ENCODE assay signal across 15 cellular contexts in genomic region chr10:109995178-109995577, GRCh38.
"Had no signal": no experiment of that assay in that cellular context is flagged by ENCODE, and none has a peak within 500 bp of the region (broad histone marks: within the 10 kb centered on the region; RNA-seq: fewer than 3 reads in every experiment).

No MANE protein-coding gene starts in this region.

- H3K4me3 Mint-ChIP-seq: activated naive CD8-positive, alpha-beta T cell treated with anti-CD3 and anti-CD28 coated beads, Interleukin-2, amount 10 ng/mL, durations not matched to agents 7 days and 5 days; nephron progenitor cell had no signal

- H3K9me3 ChIP-seq: gastrocnemius medialis, heart left ventricle, prostate gland had no signal

- H3K36me3 ChIP-seq: gastrocnemius medialis, heart left ventricle, prostate gland had no signal

- H3K27me3 ChIP-seq: gastrocnemius medialis, heart left ventricle had no signal

- DNase-seq: activated CD4-positive, alpha-beta T cell treated with anti-CD3 and anti-CD28 coated beads for 1 hour; activated CD4-positive, alpha-beta T cell treated with anti-CD3 and anti-CD28 coated beads, Interleukin-2, amount 50 U/mL, for 4 hours; activated naive CD4-positive, alpha-beta T cell; activated naive CD8-positive, alpha-beta T cell treated with anti-CD3 and anti-CD28 coated beads, Interleukin-2, amount 10 ng/mL, durations not matched to agents 7 days and 5 days; activated T-cell treated with anti-CD3 and anti-CD28 coated beads for 4 hours; cerebellar nuclear complex; dermis blood vessel endothelial cell; gastrocnemius medialis; heart left ventricle; nephron progenitor cell; occipital lobe; right cardiac atrium; stimulated activated naive CD8-positive, alpha-beta T cell treated with anti-CD3 and anti-CD28 coated beads, Interleukin-15, Interleukin-2, amounts not matched to agents 100 U/mL and 50 U/mL, for 24 hours had no signal

- ATAC-seq: gastrocnemius medialis; heart left ventricle; right cardiac atrium; stimulated activated naive CD8-positive, alpha-beta T cell treated with anti-CD3 and anti-CD28 coated beads, Interleukin-15, Interleukin-2, amounts not matched to agents 100 U/mL and 50 U/mL, for 24 hours had no signal

- H3K27ac Mint-ChIP-seq: activated naive CD8-positive, alpha-beta T cell treated with anti-CD3 and anti-CD28 coated beads, Interleukin-2, amount 10 ng/mL, durations not matched to agents 7 days and 5 days; nephron progenitor cell had no signal

- H3K4me3 ChIP-seq: gastrocnemius medialis, heart left ventricle, prostate gland, skin epidermis had no signal

- H3K4me1 ChIP-seq: gastrocnemius medialis, prostate gland had no signal

- H3K27ac ChIP-seq: prostate gland, skin epidermis had no signal
